Comparison of ENCODE assay signal across 9 cellular contexts in the genomic region with DNA sequence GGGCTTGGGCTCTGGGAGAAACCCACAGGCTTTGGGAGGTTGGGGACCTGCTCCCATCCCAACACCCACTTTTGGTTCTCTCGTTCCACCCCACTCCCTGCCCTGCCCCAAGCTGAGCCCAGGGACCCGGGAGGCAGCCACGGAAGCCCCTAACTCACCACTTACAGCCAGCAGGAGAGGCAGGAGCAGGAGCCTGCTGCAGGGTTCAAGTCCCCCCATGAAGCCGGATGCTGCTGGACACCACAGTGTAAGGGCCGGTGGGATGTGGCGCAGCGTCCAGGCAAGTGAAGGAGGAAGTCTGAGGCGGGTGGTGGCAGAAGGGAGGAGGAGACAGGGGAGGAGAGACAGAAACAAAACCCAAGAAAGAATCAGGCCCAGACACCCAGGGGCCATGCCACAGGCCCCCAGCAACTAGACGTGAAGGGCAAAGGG. TPM values are rescaled to one million over a fixed set of nuclear protein-coding genes. Genes with fewer than 3 reads are reported as not detected.
DNase-seq lines count a peak whose midpoint lies in the region; ATAC-seq and TF ChIP-seq lines count a peak whose summit lies in the region.
"Had no signal": no experiment of that assay in that cellular context is flagged by ENCODE, and none has a peak within 500 bp of the region (broad histone marks: within the 10 kb centered on the region; RNA-seq: fewer than 3 reads in every experiment).

A gene (minus strand): TSS at position 286 of the 432 bp plus-strand sequence. CDS start 67 bp downstream, at position 219.

- 45 to 59% methylated on average over 9 of the region's 9 CpGs for WGBS in heart right ventricle, 2 donors
- 52 to 62% (median 52%) methylated on average over 9 of the region's 9 CpGs for WGBS in psoas muscle, 3 donors

- no peak within 1 kb of the TSS for H3K4me2 ChIP-seq in SU-DHL-6 (ENCODE audit: low read depth, low read length, poor library complexity, severe bottlenecking)

- H3K36me3 ChIP-seq in SU-DHL-6 (ENCODE audit: low read length), result no peaks in the 10 kb centered on the region
- H3K36me3 ChIP-seq in heart right ventricle, result peaks cover 0 to 17% (median 0%) of the 10 kb centered on the region in 9 donors
- H3K36me3 ChIP-seq in psoas muscle (ENCODE audit: insufficient read depth in 1 of 2, low read depth in 1 of 2), result no peaks in the 10 kb centered on the region
- no peaks in the 10 kb centered on the region for H3K36me3 ChIP-seq in WERI-Rb-1
- H3K36me3 ChIP-seq: SJCRH30 had no signal

- no peaks in the 10 kb centered on the region for H4K20me1 ChIP-seq in SU-DHL-6 (ENCODE audit: low read depth, low read length)

- H3K4me3 ChIP-seq in SU-DHL-6 (ENCODE audit: insufficient read depth, low read length, poor library complexity, severe bottlenecking) (no peak within 1 kb of the TSS), heart right ventricle (peak within 1 kb of the TSS in 8 of 10 donors; percentile 2 to 64 (median 34)), psoas muscle (peak within 1 kb of the TSS; percentile 42), WERI-Rb-1 (ENCODE audit: low read depth, low read length) (no peak within 1 kb of the TSS)
- H3K4me3 ChIP-seq: SJCRH30 had no signal

- peak; percentile 15 to 60 (median 48) for ATAC-seq in heart right ventricle
- peak in 1 of 4 donors; percentile 42 for ATAC-seq in psoas muscle
- ATAC-seq in GM21381 (IDR thresholded peaks at IDR 0.05; ENCODE audit: unreplicated experiment), result no peak

- peaks cover 26% of the 10 kb centered on the region for H3F3A ChIP-seq in SU-DHL-6 (ENCODE audit: insufficient read depth)

- H3K27me3 ChIP-seq in SU-DHL-6 (ENCODE audit: low read length) (no peaks in the 10 kb centered on the region), heart right ventricle (peaks cover 0 to 11% (median 0%) of the 10 kb centered on the region in 7 donors), psoas muscle (ENCODE audit: insufficient read depth in 3 of 3, low read length in 2 of 3) (no peaks in the 10 kb centered on the region), WERI-Rb-1 (ENCODE audit: insufficient read depth, low read depth, severe bottlenecking) (no peaks in the 10 kb centered on the region)

- no peak for TF ChIP-seq CTCF in GM13977 (IDR thresholded peaks at IDR 0.05; ENCODE audit: extremely low read depth, insufficient read depth, missing control alignments)
- no peak for TF ChIP-seq CTCF in SU-DHL-6 (IDR thresholded peaks at IDR 0.05; ENCODE audit: insufficient read depth, low read length, poor library complexity, severe bottlenecking)
- no peak for TF ChIP-seq CTCF in heart right ventricle (IDR thresholded peaks at IDR 0.05)
- TF ChIP-seq CTCF in psoas muscle (IDR thresholded peaks at IDR 0.05), result no peak
- TF ChIP-seq CTCF in WERI-Rb-1 (IDR thresholded peaks at IDR 0.05; ENCODE audit: low read depth, low read length), result no peak

- H3K9me3 ChIP-seq in SU-DHL-6 (ENCODE audit: insufficient read depth, low read length) (no peaks in the 10 kb centered on the region), heart right ventricle (no peaks in the 10 kb centered on the region), psoas muscle (no peaks in the 10 kb centered on the region), WERI-Rb-1 (ENCODE audit: severe bottlenecking) (no peaks in the 10 kb centered on the region)
- H3K9me3 ChIP-seq: SJCRH30 had no signal

- intact Hi-C loops in heart right ventricle (cut with DNase I), result loop anchor here in 1 of 10 donors (5.0 kb wide), 1 partner anchor 944 kb away; a partner anchor contains a TSS
- intact Hi-C loops in psoas muscle (cut with DNase I), result no loop called here

- peak within 1 kb of the TSS; percentile 42; the same call in 1 of the 2 replicates for H3K27ac ChIP-seq in SU-DHL-6 (ENCODE audit: low read depth, low read length)
- peak within 1 kb of the TSS in 6 of 10 donors; percentile 48 to 96 (median 54) for H3K27ac ChIP-seq in heart right ventricle
- no peak within 1 kb of the TSS for H3K27ac ChIP-seq in psoas muscle
- H3K27ac ChIP-seq in WERI-Rb-1, result no peak within 1 kb of the TSS
- H3K27ac ChIP-seq: SJCRH30 had no signal

- DNase-seq in GM13977 (ENCODE audit: low spot score) (peak; percentile 4), heart right ventricle (peak; percentile 33 to 36), psoas muscle (peak in 1 of 2 donors; percentile 67), WERI-Rb-1 (no peak), GM19238 (ENCODE audit: insufficient read length, low spot score) (no peak)
- no peak for DNase-seq in activated CD4-positive, CD25-positive, alpha-beta regulatory T cell treated with anti-CD3 and anti-CD28 coated beads, Interleukin-2, amount 50 U/mL, for 72 hours
- DNase-seq: SJCRH30 had no signal

- H3K4me1 ChIP-seq in heart right ventricle, result peaks cover 0 to 70% (median 0%) of the 10 kb centered on the region in 9 donors
- H3K4me1 ChIP-seq in psoas muscle, result no peaks in the 10 kb centered on the region

- in situ Hi-C loops in GM13977 (cut with MboI; ENCODE audit: low pct_unique_long_range_greater_than_20kb, low sequenced_read_pairs, unreplicated experiment), result no loop called here

- no peaks in the 10 kb centered on the region for H3K9me2 ChIP-seq in SU-DHL-6 (replicated peaks; ENCODE audit: insufficient read depth, low read length)

- H3K79me2 ChIP-seq in SU-DHL-6 (ENCODE audit: insufficient read depth, low read length), result no peaks in the 10 kb centered on the region

- peak within 1 kb of the TSS; percentile 8; the same call in 1 of the 2 replicates for H3K9ac ChIP-seq in SU-DHL-6 (ENCODE audit: low read length)

- no peak within 1 kb of the TSS for H2AFZ ChIP-seq in SU-DHL-6 (ENCODE audit: low read depth, low read length, severe bottlenecking)

RNA-seq across cellular contexts. Expression of the gene that starts here (rescaled TPM):
- total RNA-seq in heart right ventricle, result 100 to 1,000 TPM in 1 of 10 donors, 10 to 100 TPM in 6, 1 to 10 TPM in 3; 8.4 to 122 (median 18.2) TPM
- polyA plus RNA-seq in heart right ventricle, result 10 to 100 TPM; 23.9 to 60.9 TPM
- total RNA-seq in psoas muscle, result 10 to 100 TPM in 3 of 4 donors, 1 to 10 TPM in 1; 9.4 to 22.1 (median 14.2) TPM
- 10 to 100 TPM in 2 of 3 donors, 1 to 10 TPM in 1; 7.8 to 19.1 (median 10.6) TPM for polyA plus RNA-seq in psoas muscle
- total RNA-seq: SJCRH30 had no signal

Comparison
In these comparisons a context has a peak if more than half of its experiments do, and no peak if none do; other contexts are left out.
1. DNase-seq: peak in GM13977 (single experiment) and heart right ventricle (2 of 2); none in WERI-Rb-1 (single experiment), GM19238 (single experiment) and activated CD4-positive, CD25-positive, alpha-beta regulatory T cell treated with anti-CD3 and anti-CD28 coated beads, Interleukin-2, amount 50 U/mL, for 72 hours (single experiment).
2. H3K27ac ChIP-seq: peak in SU-DHL-6 (single experiment) and heart right ventricle (6 of 10); none in psoas muscle (single experiment) and WERI-Rb-1 (single experiment).
3. H3K4me3 ChIP-seq: peak in heart right ventricle (8 of 10) and psoas muscle (single experiment); none in SU-DHL-6 (single experiment) and WERI-Rb-1 (single experiment).